Comparison of ENCODE assay signal across 11 cellular contexts in the genomic region with DNA sequence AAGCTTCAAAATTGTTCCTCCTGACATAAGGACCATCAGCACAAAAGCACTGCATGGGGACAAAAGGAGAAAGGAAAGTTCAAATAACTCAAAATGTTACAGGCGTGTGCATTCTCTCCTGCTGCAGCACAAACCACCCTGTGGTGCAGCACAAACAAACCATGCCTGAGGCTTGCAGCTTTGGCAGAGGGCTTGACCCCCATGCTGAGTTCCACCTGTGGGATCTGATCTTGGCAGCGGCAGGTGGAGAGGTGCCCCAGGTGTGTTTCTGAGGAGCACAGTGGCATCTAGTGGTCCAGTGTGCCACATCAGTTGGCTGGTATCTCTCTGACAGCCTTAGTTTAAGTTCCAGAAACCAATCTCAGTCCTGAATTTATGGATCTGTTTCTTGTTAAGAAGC.
A peak's percentile ranks its signal among the peaks of the same experiment; 100 is the strongest.
DNase-seq lines count a peak whose midpoint lies in the region; ATAC-seq and TF ChIP-seq lines count a peak whose summit lies in the region.
"Had no signal": no experiment of that assay in that cellular context is flagged by ENCODE, and none has a peak within 500 bp of the region (broad histone marks: within the 10 kb centered on the region; RNA-seq: fewer than 3 reads in every experiment).

No MANE protein-coding gene starts in this region.

- DNase-seq in activated CD4-positive, alpha-beta T cell treated with anti-CD3 and anti-CD28 coated beads for 36 hours: peak; percentile 39
- no peak for DNase-seq in activated CD4-positive, alpha-beta T cell treated with anti-CD3 and anti-CD28 coated beads, Interleukin-2, amount 50 U/mL, for 4 hours
- peak; percentile 95 for DNase-seq in NCI-H345 (lab: John Stamatoyannopoulos, UW)
- DNase-seq in choroid plexus epithelial cell (ENCODE audit: low read depth): no peak
- no peak for DNase-seq in GM03348 (ENCODE audit: low spot score)
- DNase-seq in glutamatergic neuron: no peak
- no peak for DNase-seq in mesothelial cell of epicardium (ENCODE audit: low spot score in 2 of 2, unreplicated experiment in 2 of 2)
- no peak for DNase-seq in stimulated activated naive CD8-positive, alpha-beta T cell treated with anti-CD3 and anti-CD28 coated beads, Interleukin-15, Interleukin-2, amounts not matched to agents 100 U/mL and 50 U/mL, for 24 hours
- DNase-seq: activated CD4-positive, alpha-beta memory T cell treated with anti-CD3 and anti-CD28 coated beads, Interleukin-2, amount 10 ng/mL, durations not matched to agents 7 days and 5 days had no signal

- peaks cover 13% of the 10 kb centered on the region for H3K4me1 Mint-ChIP-seq in activated CD4-positive, alpha-beta T cell treated with anti-CD3 and anti-CD28 coated beads for 36 hours
- peaks cover 7% of the 10 kb centered on the region for H3K4me1 Mint-ChIP-seq in glutamatergic neuron (ENCODE audit: low read depth, unreplicated experiment)
- peaks cover 25% of the 10 kb centered on the region for H3K4me1 Mint-ChIP-seq in mesothelial cell of epicardium

- H3K27ac Mint-ChIP-seq in activated CD4-positive, alpha-beta T cell treated with anti-CD3 and anti-CD28 coated beads for 36 hours: no peak overlapping the region
- H3K27ac Mint-ChIP-seq in glutamatergic neuron (ENCODE audit: unreplicated experiment): no peak overlapping the region
- no peak overlapping the region for H3K27ac Mint-ChIP-seq in mesothelial cell of epicardium
- H3K27ac Mint-ChIP-seq: activated CD4-positive, alpha-beta memory T cell treated with anti-CD3 and anti-CD28 coated beads, Interleukin-2, amount 10 ng/mL, durations not matched to agents 7 days and 5 days; stimulated activated effector memory CD8-positive, alpha-beta T cell treated with anti-CD3 and anti-CD28 coated beads, Interleukin-12 subunit alpha, Interleukin-12 subunit beta, amount 100 ng/mL, for 72 hours had no signal

- H3K36me3 Mint-ChIP-seq in activated CD4-positive, alpha-beta T cell treated with anti-CD3 and anti-CD28 coated beads for 36 hours (ENCODE audit: low read depth): no peaks in the 10 kb centered on the region
- H3K36me3 Mint-ChIP-seq in glutamatergic neuron (ENCODE audit: unreplicated experiment): no peaks in the 10 kb centered on the region
- H3K36me3 Mint-ChIP-seq in mesothelial cell of epicardium: peaks cover 17% of the 10 kb centered on the region
- H3K36me3 Mint-ChIP-seq: stimulated activated effector memory CD8-positive, alpha-beta T cell treated with anti-CD3 and anti-CD28 coated beads, Interleukin-12 subunit alpha, Interleukin-12 subunit beta, amount 100 ng/mL, for 72 hours had no signal

- peaks cover 13% of the 10 kb centered on the region for H3K27me3 Mint-ChIP-seq in activated CD4-positive, alpha-beta T cell treated with anti-CD3 and anti-CD28 coated beads for 36 hours
- no peaks in the 10 kb centered on the region for H3K27me3 Mint-ChIP-seq in glutamatergic neuron (ENCODE audit: unreplicated experiment)
- H3K27me3 Mint-ChIP-seq in mesothelial cell of epicardium (ENCODE audit: low read depth): no peaks in the 10 kb centered on the region

- H3K9me3 Mint-ChIP-seq in activated CD4-positive, alpha-beta T cell treated with anti-CD3 and anti-CD28 coated beads for 36 hours (ENCODE audit: low read depth): no peaks in the 10 kb centered on the region
- H3K9me3 Mint-ChIP-seq in glutamatergic neuron (ENCODE audit: unreplicated experiment): no peaks in the 10 kb centered on the region
- H3K9me3 Mint-ChIP-seq in mesothelial cell of epicardium: no peaks in the 10 kb centered on the region
- H3K9me3 Mint-ChIP-seq: activated CD4-positive, alpha-beta memory T cell treated with anti-CD3 and anti-CD28 coated beads, Interleukin-2, amount 10 ng/mL, durations not matched to agents 7 days and 5 days; stimulated activated effector memory CD8-positive, alpha-beta T cell treated with anti-CD3 and anti-CD28 coated beads, Interleukin-12 subunit alpha, Interleukin-12 subunit beta, amount 100 ng/mL, for 72 hours had no signal

- peak; percentile 9 for TF ChIP-seq CTCF in choroid plexus epithelial cell (conservative IDR thresholded peaks at IDR 0.05; ENCODE audit: low read depth, low read length)
- no peak for TF ChIP-seq CTCF in glutamatergic neuron (IDR thresholded peaks at IDR 0.05; ENCODE audit: partially characterized antibody, unreplicated experiment)
- no peak for TF ChIP-seq CTCF in mesothelial cell of epicardium (IDR thresholded peaks at IDR 0.05; ENCODE audit: unreplicated experiment)

- POLR2A ChIA-PET in activated CD4-positive, alpha-beta T cell treated with anti-CD3 and anti-CD28 coated beads for 36 hours (lab: Charles Lee): no interaction called here

- CTCF ChIA-PET in activated CD4-positive, alpha-beta T cell treated with anti-CD3 and anti-CD28 coated beads for 36 hours (lab: Charles Lee): interaction anchor here (0.8 to 1.9 kb wide), 2 partner anchors 10 to 229 kb away, joined by 4 to 5 read pairs; no protein-coding TSS in a partner anchor

- no peak overlapping the region for H3K4me3 ChIP-seq in choroid plexus epithelial cell (ENCODE audit: low read depth, low read length)
- H3K4me3 ChIP-seq: right atrium auricular region had no signal

- intact Hi-C loops in activated CD4-positive, alpha-beta T cell treated with anti-CD3 and anti-CD28 coated beads for 36 hours (cut with DNase I, micrococcal nuclease): no loop called here

- ATAC-seq in activated CD4-positive, alpha-beta T cell treated with anti-CD3 and anti-CD28 coated beads for 36 hours: no peak
- no peak for ATAC-seq in stimulated activated naive CD8-positive, alpha-beta T cell treated with anti-CD3 and anti-CD28 coated beads, Interleukin-15, Interleukin-2, amounts not matched to agents 100 U/mL and 50 U/mL, for 24 hours
- ATAC-seq: stimulated activated effector memory CD8-positive, alpha-beta T cell treated with anti-CD3 and anti-CD28 coated beads, Interleukin-12 subunit alpha, Interleukin-12 subunit beta, amount 100 ng/mL, for 72 hours had no signal

- no peak overlapping the region for H3K4me3 Mint-ChIP-seq in activated CD4-positive, alpha-beta T cell treated with anti-CD3 and anti-CD28 coated beads for 36 hours
- H3K4me3 Mint-ChIP-seq in glutamatergic neuron (ENCODE audit: unreplicated experiment) (no peak overlapping the region), mesothelial cell of epicardium (no peak overlapping the region)
- H3K4me3 Mint-ChIP-seq: activated CD4-positive, alpha-beta memory T cell treated with anti-CD3 and anti-CD28 coated beads, Interleukin-2, amount 10 ng/mL, durations not matched to agents 7 days and 5 days; stimulated activated effector memory CD8-positive, alpha-beta T cell treated with anti-CD3 and anti-CD28 coated beads, Interleukin-12 subunit alpha, Interleukin-12 subunit beta, amount 100 ng/mL, for 72 hours had no signal

Comparison
In these comparisons a context has a peak if more than half of its experiments do, and no peak if none do; other contexts are left out.
1. DNase-seq: peak in activated CD4-positive, alpha-beta T cell treated with anti-CD3 and anti-CD28 coated beads for 36 hours (single experiment) and NCI-H345 (single experiment); none in activated CD4-positive, alpha-beta T cell treated with anti-CD3 and anti-CD28 coated beads, Interleukin-2, amount 50 U/mL, for 4 hours (0 of 2), choroid plexus epithelial cell (single experiment), GM03348 (single experiment), glutamatergic neuron (single experiment), mesothelial cell of epicardium (0 of 2) and stimulated activated naive CD8-positive, alpha-beta T cell treated with anti-CD3 and anti-CD28 coated beads, Interleukin-15, Interleukin-2, amounts not matched to agents 100 U/mL and 50 U/mL, for 24 hours (single experiment).